24 cellular contexts compared by ENCODE assay signal in genomic region chr12:120462099-120462640, GRCh38. TPM values are rescaled to one million over a fixed set of nuclear protein-coding genes. Genes with fewer than 3 reads are reported as not detected.
DNase-seq lines count a peak whose midpoint lies in the region; ATAC-seq, FAIRE-seq and TF ChIP-seq lines count a peak whose summit lies in the region.
"Had no signal": no experiment of that assay in that cellular context is flagged by ENCODE, and none has a peak within 500 bp of the region (broad histone marks: within the 10 kb centered on the region; RNA-seq: fewer than 3 reads in every experiment).

No MANE protein-coding gene starts in this region.

- 97% methylated on average over 3 of the region's 3 CpGs for WGBS in GM12878 (ENCODE audit: insufficient coverage, insufficient replicate concordance, low lambda C conversion rate, missing lambda C conversion rate)

- no peak overlapping the region for H3K4me3 ChIP-seq in GM12878
- H3K4me3 ChIP-seq: PC-9, SJSA1 had no signal

- no peaks in the 10 kb centered on the region for H3K27me3 Mint-ChIP-seq in activated CD4-positive, alpha-beta T cell treated with anti-CD3 and anti-CD28 coated beads for 36 hours
- H3K27me3 Mint-ChIP-seq in stimulated activated naive CD8-positive, alpha-beta T cell treated with anti-CD3 and anti-CD28 coated beads, Interleukin-15, Interleukin-2, amounts not matched to agents 100 ng/mL and 50 ng/mL, for 24 hours = no peaks in the 10 kb centered on the region
- H3K27me3 Mint-ChIP-seq in neural crest cell (ENCODE audit: low read depth) = no peaks in the 10 kb centered on the region

- peaks cover 6% of the 10 kb centered on the region; the same call in 1 of the 2 replicates for H4K20me1 ChIP-seq in GM12878 (ENCODE audit: control insufficient read depth, insufficient read depth)

- TF ChIP-seq POLR2A in GM12878 (IDR thresholded peaks at IDR 0.05; ENCODE audit: low read depth, low read length) = no peak

- no peaks in the 10 kb centered on the region for H3K9me3 ChIP-seq in GM12878 (replicated peaks; ENCODE audit: control insufficient read depth, insufficient read depth, low read length)
- H3K9me3 ChIP-seq: SJSA1 had no signal

- no peak overlapping the region for H3K9ac ChIP-seq in GM12878 (ENCODE audit: control insufficient read depth, insufficient read depth, low read length)

- TF ChIP-seq CTCF in GM12878 (IDR thresholded peaks at IDR 0.05 in 2 of 3, conservative IDR thresholded peaks at IDR 0.05 in 1 of 3; ENCODE audit: control insufficient read depth in 2 of 3, extremely low read depth in 1 of 3, insufficient read depth in 1 of 3, low read depth in 3 of 3, low read length in 3 of 3) (no peak), neural crest cell (conservative IDR thresholded peaks at IDR 0.05) (no peak), GM20000 (IDR thresholded peaks at IDR 0.05; ENCODE audit: extremely low read depth, missing control alignments) (no peak)

- H3K36me3 ChIP-seq in GM12878 (ENCODE audit: control insufficient read depth in 2 of 2, insufficient read depth in 2 of 2, low read length in 1 of 2) = peaks cover 29 to 55% of the 10 kb centered on the region in 2 experiments

- BruUV-seq in GM12878 (replicated peaks; lab: Mats Ljungman, UMichigan) = TSS peak; percentile 1

- no peak overlapping the region for H3K4me3 Mint-ChIP-seq in activated CD4-positive, alpha-beta T cell treated with anti-CD3 and anti-CD28 coated beads for 36 hours
- H3K4me3 Mint-ChIP-seq in stimulated activated naive CD8-positive, alpha-beta T cell treated with anti-CD3 and anti-CD28 coated beads, Interleukin-15, Interleukin-2, amounts not matched to agents 100 ng/mL and 50 ng/mL, for 24 hours = no peak overlapping the region
- peak overlapping the region; percentile 32 for H3K4me3 Mint-ChIP-seq in neural crest cell

- CTCF ChIA-PET in activated CD4-positive, alpha-beta T cell treated with anti-CD3 and anti-CD28 coated beads for 36 hours (lab: Charles Lee) = interaction anchor here (0.6 to 3.0 kb wide), 3 partner anchors 9 to 84 kb away, joined by 3 to 14 read pairs (median 3); no protein-coding TSS in a partner anchor
- CTCF ChIA-PET in GM12878 (lab: Yijun Ruan, JAX) = interaction anchor here (1.1 kb wide), 1 partner anchor 10 kb away, joined by 3 read pairs; no protein-coding TSS in a partner anchor

- no peaks in the 10 kb centered on the region for H3K27me3 ChIP-seq in GM12878 (replicated peaks in 1 of 2; ENCODE audit: control insufficient read depth in 2 of 2, insufficient read depth in 2 of 2, low read length in 1 of 2)
- H3K27me3 ChIP-seq: SJSA1 had no signal

- RAD21 ChIA-PET in GM12878 (lab: Charles Lee; ENCODE audit: unreplicated experiment) = interaction anchor here (1.6 kb wide), 1 partner anchor 35 kb away, joined by 5 read pairs; no protein-coding TSS in a partner anchor

- intact Hi-C loops in activated CD4-positive, alpha-beta T cell treated with anti-CD3 and anti-CD28 coated beads for 36 hours (cut with DNase I, micrococcal nuclease) = no loop called here
- intact Hi-C loops in GM12878 (cut with micrococcal nuclease; ENCODE audit: unreplicated experiment) = no loop called here

- ATAC-seq in activated CD4-positive, alpha-beta T cell treated with anti-CD3 and anti-CD28 coated beads for 36 hours = no peak
- ATAC-seq in stimulated activated naive CD8-positive, alpha-beta T cell treated with anti-CD3 and anti-CD28 coated beads, Interleukin-15, Interleukin-2, amounts not matched to agents 100 U/mL and 50 U/mL, for 24 hours = no peak
- no peak for ATAC-seq in GM12878

- POLR2A ChIA-PET in activated CD4-positive, alpha-beta T cell treated with anti-CD3 and anti-CD28 coated beads for 36 hours (lab: Charles Lee) = interaction anchor here (0.6 kb wide), 1 partner anchor 143 kb away, joined by 4 read pairs; no protein-coding TSS in a partner anchor
- POLR2A ChIA-PET in GM12878 (lab: Charles Lee) = interaction anchor here (1.1 to 1.6 kb wide), 2 partner anchors 12 to 24 kb away, joined by 4 read pairs; partner anchors contain the start of gene COX6A1

- TF ChIP-seq RAD21 in GM12878 (IDR thresholded peaks at IDR 0.05; ENCODE audit: insufficient read depth, low read depth, low read length) = no peak

- no peak for DNase-seq in activated CD4-positive, alpha-beta T cell treated with anti-CD3 and anti-CD28 coated beads for 36 hours
- DNase-seq in activated CD4-positive, alpha-beta T cell treated with anti-CD3 and anti-CD28 coated beads for 4 hours = no peak
- no peak for DNase-seq in stimulated activated naive CD8-positive, alpha-beta T cell treated with anti-CD3 and anti-CD28 coated beads, Interleukin-15, Interleukin-2, amounts not matched to agents 100 U/mL and 50 U/mL, for 24 hours
- DNase-seq in GM12878 (ENCODE audit: low read depth, low spot score) = no peak
- no peak for DNase-seq in neural crest cell (ENCODE audit: low read depth, low spot score)
- no peak for DNase-seq in GM20000 (ENCODE audit: low spot score)
- DNase-seq in NCI-H1417 treated with DMSO at 0.1 percent for 48 hours (lab: John Stamatoyannopoulos, UW) = no peak
- DNase-seq: 8988T, DMS153, GOT3, HCEC 1CT, Karpas-422, NCI-H1092 treated with DMSO at 0.1 percent for 48 hours, NCI-H1436 treated with DMSO at 0.1 percent for 48 hours, NCI-H1930, NCI-H446 treated with DMSO at 0.1 percent for 48 hours, NCI-H526, NCI-H82, PC-9, Right ventricle myocardium superior, RPMI8226 had no signal

- H2AFZ ChIP-seq in GM12878 (ENCODE audit: control insufficient read depth, low read depth, low read length) = no peak overlapping the region
- H2AFZ ChIP-seq: PC-9 had no signal

- H3K27ac Mint-ChIP-seq in activated CD4-positive, alpha-beta T cell treated with anti-CD3 and anti-CD28 coated beads for 36 hours = peak overlapping the region; percentile 24
- peak overlapping the region; percentile 76 for H3K27ac Mint-ChIP-seq in stimulated activated naive CD8-positive, alpha-beta T cell treated with anti-CD3 and anti-CD28 coated beads, Interleukin-15, Interleukin-2, amounts not matched to agents 100 ng/mL and 50 ng/mL, for 24 hours
- H3K27ac Mint-ChIP-seq in neural crest cell (ENCODE audit: unreplicated experiment) = no peak overlapping the region

- peaks cover 17% of the 10 kb centered on the region for H3K79me2 ChIP-seq in GM12878 (ENCODE audit: control insufficient read depth, insufficient read depth, low read length)

- FAIRE-seq in GM12878 (lab: Jason Lieb, UNC) = no peak

- in situ Hi-C loops in GM12878 (cut with MboI) = no loop called here

- no peak overlapping the region for H3K4me2 ChIP-seq in GM12878 (ENCODE audit: control insufficient read depth, insufficient read depth)
- H3K4me2 ChIP-seq: PC-9 had no signal

- H3K27ac ChIP-seq in GM12878 (ENCODE audit: control insufficient read depth, insufficient read depth) = no peak overlapping the region
- H3K27ac ChIP-seq: HL-60, PC-9, SJSA1 had no signal

- H3K4me1 ChIP-seq in GM12878 (ENCODE audit: control insufficient read depth, insufficient read depth, low read length) = peaks cover 5% of the 10 kb centered on the region
- H3K4me1 ChIP-seq: SJSA1 had no signal

- TF ChIP-seq EP300 in GM12878 (IDR thresholded peaks at IDR 0.05; ENCODE audit: borderline replicate concordance in 1 of 2, control insufficient read depth in 1 of 2, low read depth in 2 of 2, low read length in 2 of 2) = no peak

- no peaks in the 10 kb centered on the region for H3K9me3 Mint-ChIP-seq in activated CD4-positive, alpha-beta T cell treated with anti-CD3 and anti-CD28 coated beads for 36 hours (ENCODE audit: low read depth)
- H3K9me3 Mint-ChIP-seq in stimulated activated naive CD8-positive, alpha-beta T cell treated with anti-CD3 and anti-CD28 coated beads, Interleukin-15, Interleukin-2, amounts not matched to agents 100 ng/mL and 50 ng/mL, for 24 hours = no peaks in the 10 kb centered on the region
- H3K9me3 Mint-ChIP-seq in neural crest cell = no peaks in the 10 kb centered on the region

- peaks cover 48% of the 10 kb centered on the region for H3K36me3 Mint-ChIP-seq in activated CD4-positive, alpha-beta T cell treated with anti-CD3 and anti-CD28 coated beads for 36 hours (ENCODE audit: low read depth)
- H3K36me3 Mint-ChIP-seq in stimulated activated naive CD8-positive, alpha-beta T cell treated with anti-CD3 and anti-CD28 coated beads, Interleukin-15, Interleukin-2, amounts not matched to agents 100 ng/mL and 50 ng/mL, for 24 hours (ENCODE audit: low read depth) = peaks cover 79% of the 10 kb centered on the region
- H3K36me3 Mint-ChIP-seq in neural crest cell (ENCODE audit: low read depth) = peaks cover 27% of the 10 kb centered on the region

- H3K4me1 Mint-ChIP-seq in activated CD4-positive, alpha-beta T cell treated with anti-CD3 and anti-CD28 coated beads for 36 hours = peaks cover 19% of the 10 kb centered on the region
- H3K4me1 Mint-ChIP-seq in stimulated activated naive CD8-positive, alpha-beta T cell treated with anti-CD3 and anti-CD28 coated beads, Interleukin-15, Interleukin-2, amounts not matched to agents 100 ng/mL and 50 ng/mL, for 24 hours (ENCODE audit: low read depth) = peaks cover 25% of the 10 kb centered on the region
- H3K4me1 Mint-ChIP-seq in neural crest cell = peaks cover 14% of the 10 kb centered on the region

- SMC1A ChIA-PET in GM12878 (lab: Charles Lee; ENCODE audit: uncharacterized antibody, unreplicated experiment) = interaction anchor here (1.0 to 2.6 kb wide), 2 partner anchors 10 to 16 kb away, joined by 3 to 10 read pairs; partner anchors contain the start of genes GATC and TRIAP1

RNA-seq across cellular contexts. Expression of gene SRSF9, which starts 7.4 kb away (rescaled TPM):
- total RNA-seq in activated CD4-positive, alpha-beta T cell treated with anti-CD3 and anti-CD28 coated beads for 36 hours = 100 to 1,000 TPM; 140 to 209 TPM
- 119 and 121 TPM in 2 replicates for total RNA-seq in GM12878 (2013; cell fraction: nucleolus; rRNA removed)
- total RNA-seq in GM12878 (2014; rRNA removed) = 141 and 182 TPM in 2 replicates
- 180 and 190 TPM in 2 replicates for total RNA-seq in GM12878 (2014; rRNA removed; fragmentation: Illumina TruSeq; extraction: Trizol)
- 231 and 241 TPM in 2 replicates for total RNA-seq in GM12878 (2021)
- polyA plus RNA-seq in GM12878 (2011; ENCODE audit: low read depth) = 121 TPM
- 173 and 179 TPM in 2 replicates for polyA plus RNA-seq in GM12878 (2011; rRNA removed)
- polyA plus RNA-seq in GM12878 (2011; cell fraction: cytosol; rRNA removed) = 125 and 127 TPM in 2 replicates
- 131 and 153 TPM in 2 replicates for polyA plus RNA-seq in GM12878 (2011; cell fraction: nucleus; rRNA removed)
- 138 and 188 TPM in 2 replicates for polyA plus RNA-seq in GM12878 (2012)
- polyA plus RNA-seq in GM12878 (2014; fragmentation: Illumina TruSeq; extraction: Trizol) = 146 and 153 TPM in 2 replicates
- 10 to 100 TPM; 56.2 to 96.4 TPM for polyA plus RNA-seq in GM12878 (2014; fragmentation: Nextera tagmentation; extraction: Ambion mirVana)
- polyA plus RNA-seq in GM12878 (2014; rRNA removed) = 251 and 272 TPM in 2 replicates
- polyA plus RNA-seq in GM12878 (2016; fragmentation: Nextera tagmentation; extraction: Ambion mirVana) = 100 to 1,000 TPM; 422 to 510 TPM
- polyA minus RNA-seq in GM12878 (2011; rRNA and poly(A)+ RNA removed) = 81.3 and 89.2 TPM in 2 replicates
- 52.2 and 56.4 TPM in 2 replicates for polyA minus RNA-seq in GM12878 (2011; cell fraction: cytosol; rRNA and poly(A)+ RNA removed)
- polyA minus RNA-seq in GM12878 (2011; cell fraction: nucleus; rRNA and poly(A)+ RNA removed) = 48.6 and 67.9 TPM in 2 replicates
- total RNA-seq in neural crest cell = 350 and 361 TPM in 2 replicates

RNA-seq across cellular contexts. Expression of gene GATC, which starts 15.9 kb away (rescaled TPM):
- total RNA-seq in activated CD4-positive, alpha-beta T cell treated with anti-CD3 and anti-CD28 coated beads for 36 hours = 10 to 100 TPM; 26.3 to 36.3 TPM
- 21.0 and 21.2 TPM in 2 replicates for total RNA-seq in GM12878 (2013; cell fraction: nucleolus; rRNA removed)
- total RNA-seq in GM12878 (2014; rRNA removed) (20.1 and 22.7 TPM in 2 replicates), GM12878 (2014; rRNA removed; fragmentation: Illumina TruSeq; extraction: Trizol) (21.7 and 22.0 TPM in 2 replicates), GM12878 (2021) (33.6 and 40.3 TPM in 2 replicates), neural crest cell (32.0 and 33.8 TPM in 2 replicates)
- polyA plus RNA-seq in GM12878 (2011; ENCODE audit: low read depth) = 6.1 TPM
- polyA plus RNA-seq in GM12878 (2011; rRNA removed) (29.8 and 39.8 TPM in 2 replicates), GM12878 (2014; fragmentation: Illumina TruSeq; extraction: Trizol) (24.2 and 29.7 TPM in 2 replicates), GM12878 (2014; fragmentation: Nextera tagmentation; extraction: Ambion mirVana) (1 to 10 TPM; 5.1 to 9.6 TPM), GM12878 (2014; rRNA removed) (14.5 and 17.2 TPM in 2 replicates), GM12878 (2016; fragmentation: Nextera tagmentation; extraction: Ambion mirVana) (10 to 100 TPM; 27.2 to 31.6 TPM)
- 20.2 and 23.5 TPM in 2 replicates for polyA plus RNA-seq in GM12878 (2011; cell fraction: cytosol; rRNA removed)
- polyA plus RNA-seq in GM12878 (2011; cell fraction: nucleus; rRNA removed) = 21.3 and 23.0 TPM in 2 replicates
- 12.6 TPM in 2 replicates for polyA plus RNA-seq in GM12878 (2012)
- 15.2 and 16.9 TPM in 2 replicates for polyA minus RNA-seq in GM12878 (2011; rRNA and poly(A)+ RNA removed)
- 6.0 and 8.0 TPM in 2 replicates for polyA minus RNA-seq in GM12878 (2011; cell fraction: cytosol; rRNA and poly(A)+ RNA removed)
- polyA minus RNA-seq in GM12878 (2011; cell fraction: nucleus; rRNA and poly(A)+ RNA removed) = 4.5 and 6.3 TPM in 2 replicates

RNA-seq across cellular contexts. Expression of gene TRIAP1, which starts 16.0 kb away (rescaled TPM):
- total RNA-seq in activated CD4-positive, alpha-beta T cell treated with anti-CD3 and anti-CD28 coated beads for 36 hours = 10 to 100 TPM; 20.9 to 36.0 TPM
- 9.6 and 13.1 TPM in 2 replicates for total RNA-seq in GM12878 (2013; cell fraction: nucleolus; rRNA removed)
- 44.8 and 52.4 TPM in 2 replicates for total RNA-seq in GM12878 (2014; rRNA removed)
- 57.0 and 60.0 TPM in 2 replicates for total RNA-seq in GM12878 (2014; rRNA removed; fragmentation: Illumina TruSeq; extraction: Trizol)
- total RNA-seq in GM12878 (2021) = 49.1 and 52.4 TPM in 2 replicates
- 53.9 TPM for polyA plus RNA-seq in GM12878 (2011; ENCODE audit: low read depth)
- polyA plus RNA-seq in GM12878 (2011; rRNA removed) = 92.7 and 128 TPM in 2 replicates
- 30.2 and 35.4 TPM in 2 replicates for polyA plus RNA-seq in GM12878 (2011; cell fraction: cytosol; rRNA removed)
- polyA plus RNA-seq in GM12878 (2011; cell fraction: nucleus; rRNA removed) = 25.1 and 25.4 TPM in 2 replicates
- 45.2 and 60.5 TPM in 2 replicates for polyA plus RNA-seq in GM12878 (2012)
- polyA plus RNA-seq in GM12878 (2014; fragmentation: Illumina TruSeq; extraction: Trizol) = 68.9 and 81.6 TPM in 2 replicates
- polyA plus RNA-seq in GM12878 (2014; fragmentation: Nextera tagmentation; extraction: Ambion mirVana) = 100 to 1,000 TPM; 308 to 346 TPM
- polyA plus RNA-seq in GM12878 (2014; rRNA removed) = 56.6 and 60.9 TPM in 2 replicates
- polyA plus RNA-seq in GM12878 (2016; fragmentation: Nextera tagmentation; extraction: Ambion mirVana) = 100 to 1,000 TPM; 174 to 189 TPM
- polyA minus RNA-seq in GM12878 (2011; rRNA and poly(A)+ RNA removed) = 15.7 and 19.7 TPM in 2 replicates
- 11.6 and 13.4 TPM in 2 replicates for polyA minus RNA-seq in GM12878 (2011; cell fraction: cytosol; rRNA and poly(A)+ RNA removed)
- polyA minus RNA-seq in GM12878 (2011; cell fraction: nucleus; rRNA and poly(A)+ RNA removed) = 9.3 and 10.2 TPM in 2 replicates
- total RNA-seq in neural crest cell = 38.0 and 38.1 TPM in 2 replicates

RNA-seq across cellular contexts. Expression of gene COX6A1, which starts 24.3 kb away (rescaled TPM):
- total RNA-seq in activated CD4-positive, alpha-beta T cell treated with anti-CD3 and anti-CD28 coated beads for 36 hours = 100 to 1,000 TPM; 424 to 495 TPM
- total RNA-seq in GM12878 (2013; cell fraction: nucleolus; rRNA removed) = 62.1 and 62.4 TPM in 2 replicates
- 929 and 945 TPM in 2 replicates for total RNA-seq in GM12878 (2014; rRNA removed)
- total RNA-seq in GM12878 (2014; rRNA removed; fragmentation: Illumina TruSeq; extraction: Trizol) = 406 and 408 TPM in 2 replicates
- 411 and 444 TPM in 2 replicates for total RNA-seq in GM12878 (2021)
- 201 TPM for polyA plus RNA-seq in GM12878 (2011; ENCODE audit: low read depth)
- 485 and 767 TPM in 2 replicates for polyA plus RNA-seq in GM12878 (2011; rRNA removed)
- 1,553 and 1,830 TPM in 2 replicates for polyA plus RNA-seq in GM12878 (2011; cell fraction: cytosol; rRNA removed)
- 1,659 and 2,699 TPM in 2 replicates for polyA plus RNA-seq in GM12878 (2011; cell fraction: nucleus; rRNA removed)
- polyA plus RNA-seq in GM12878 (2012) = 432 and 455 TPM in 2 replicates
- polyA plus RNA-seq in GM12878 (2014; fragmentation: Illumina TruSeq; extraction: Trizol) = 243 and 574 TPM in 2 replicates
- polyA plus RNA-seq in GM12878 (2014; fragmentation: Nextera tagmentation; extraction: Ambion mirVana) = 1,000 to 10,000 TPM; 2,509 to 2,723 TPM
- 1,110 and 1,170 TPM in 2 replicates for polyA plus RNA-seq in GM12878 (2014; rRNA removed)
- 1,000 to 10,000 TPM; 1,109 to 1,208 TPM for polyA plus RNA-seq in GM12878 (2016; fragmentation: Nextera tagmentation; extraction: Ambion mirVana)
- polyA minus RNA-seq in GM12878 (2011; rRNA and poly(A)+ RNA removed) = 290 and 435 TPM in 2 replicates
- polyA minus RNA-seq in GM12878 (2011; cell fraction: cytosol; rRNA and poly(A)+ RNA removed) = 96.6 and 139 TPM in 2 replicates
- polyA minus RNA-seq in GM12878 (2011; cell fraction: nucleus; rRNA and poly(A)+ RNA removed) = 215 and 226 TPM in 2 replicates
- total RNA-seq in neural crest cell = 315 and 320 TPM in 2 replicates

RNA-seq across cellular contexts. Expression of gene DYNLL1, which starts 33.7 kb away (rescaled TPM):
- 100 to 1,000 TPM; 166 to 169 TPM for total RNA-seq in activated CD4-positive, alpha-beta T cell treated with anti-CD3 and anti-CD28 coated beads for 36 hours
- 40.6 and 44.1 TPM in 2 replicates for total RNA-seq in GM12878 (2013; cell fraction: nucleolus; rRNA removed)
- total RNA-seq in GM12878 (2014; rRNA removed) = 217 and 280 TPM in 2 replicates
- total RNA-seq in GM12878 (2014; rRNA removed; fragmentation: Illumina TruSeq; extraction: Trizol) = 341 and 355 TPM in 2 replicates
- total RNA-seq in GM12878 (2021) = 239 and 249 TPM in 2 replicates
- 278 TPM for polyA plus RNA-seq in GM12878 (2011; ENCODE audit: low read depth)
- 366 and 389 TPM in 2 replicates for polyA plus RNA-seq in GM12878 (2011; rRNA removed)
- polyA plus RNA-seq in GM12878 (2011; cell fraction: cytosol; rRNA removed) = 326 and 330 TPM in 2 replicates
- 212 and 217 TPM in 2 replicates for polyA plus RNA-seq in GM12878 (2011; cell fraction: nucleus; rRNA removed)
- 234 and 299 TPM in 2 replicates for polyA plus RNA-seq in GM12878 (2012)
- 351 and 393 TPM in 2 replicates for polyA plus RNA-seq in GM12878 (2014; fragmentation: Illumina TruSeq; extraction: Trizol)
- polyA plus RNA-seq in GM12878 (2014; fragmentation: Nextera tagmentation; extraction: Ambion mirVana) = 100 to 1,000 TPM; 744 to 796 TPM
- 342 and 435 TPM in 2 replicates for polyA plus RNA-seq in GM12878 (2014; rRNA removed)
- 100 to 1,000 TPM; 586 to 593 TPM for polyA plus RNA-seq in GM12878 (2016; fragmentation: Nextera tagmentation; extraction: Ambion mirVana)
- 73.6 and 113 TPM in 2 replicates for polyA minus RNA-seq in GM12878 (2011; rRNA and poly(A)+ RNA removed)
- polyA minus RNA-seq in GM12878 (2011; cell fraction: cytosol; rRNA and poly(A)+ RNA removed) = 63.4 and 68.0 TPM in 2 replicates
- 38.3 and 49.9 TPM in 2 replicates for polyA minus RNA-seq in GM12878 (2011; cell fraction: nucleus; rRNA and poly(A)+ RNA removed)
- total RNA-seq in neural crest cell = 375 and 382 TPM in 2 replicates
